10 cellular contexts compared by ENCODE assay signal in the genomic region with DNA sequence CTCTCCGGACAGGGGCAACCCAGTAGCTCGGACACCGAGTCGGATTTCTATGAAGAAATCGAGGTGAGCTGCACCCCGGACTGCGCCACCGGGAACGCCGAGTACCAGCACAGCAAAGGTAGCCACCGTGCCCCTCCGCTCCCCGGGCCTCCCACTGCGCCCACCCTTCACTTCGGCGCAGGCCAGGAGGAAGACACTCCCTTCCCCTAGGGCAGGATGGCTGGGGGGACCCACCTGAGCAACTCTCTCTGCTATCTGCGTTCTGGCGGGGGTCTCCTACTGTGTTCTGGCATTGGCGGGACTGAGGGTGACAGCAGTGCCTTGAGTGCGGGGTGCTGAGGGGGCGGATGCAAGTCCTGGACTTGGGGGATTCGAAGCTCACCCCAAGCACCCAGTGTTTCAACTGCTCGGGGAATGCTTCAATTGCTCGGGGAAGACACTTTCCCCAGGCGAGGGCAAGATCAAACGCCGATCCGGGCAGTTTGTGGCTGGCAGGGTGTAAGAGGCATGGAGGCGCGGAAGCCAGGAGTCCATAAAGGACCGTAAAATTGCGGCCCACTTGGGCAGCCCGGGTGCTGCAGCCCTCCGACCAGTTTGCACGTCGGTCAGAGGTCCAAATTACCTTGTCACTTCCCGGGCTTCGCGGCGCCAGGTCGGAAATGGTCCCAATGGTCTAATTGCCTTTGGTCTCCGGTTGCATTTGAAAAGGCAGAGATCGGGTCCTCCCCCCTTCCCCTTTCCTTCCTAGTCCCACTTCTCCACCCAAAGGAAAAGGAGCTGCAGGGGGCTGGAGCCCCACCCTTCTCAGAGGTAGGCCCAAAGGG. TPM values are rescaled to one million over a fixed set of nuclear protein-coding genes. Genes with fewer than 3 reads are reported as not detected.
DNase-seq lines count a peak whose midpoint lies in the region; ATAC-seq lines count a peak whose summit lies in the region.
"Had no signal": no experiment of that assay in that cellular context is flagged by ENCODE, and none has a peak within 500 bp of the region (broad histone marks: within the 10 kb centered on the region; RNA-seq: fewer than 3 reads in every experiment).

No MANE protein-coding gene starts in this region.

- CTCF ChIA-PET in activated CD8-positive, alpha-beta memory T cell treated with anti-CD3 and anti-CD28 coated beads, Interleukin-2, amount 10 ng/mL, durations not matched to agents 7 days and 5 days (lab: Charles Lee): interaction anchor here (1.4 kb wide), 1 partner anchor 47 kb away, joined by 5 read pairs; no protein-coding TSS in a partner anchor

- H3K27me3 Mint-ChIP-seq in activated CD8-positive, alpha-beta memory T cell treated with anti-CD3 and anti-CD28 coated beads, Interleukin-2, amount 10 ng/mL, durations not matched to agents 7 days and 5 days: peaks cover 92% of the 10 kb centered on the region
- H3K27me3 Mint-ChIP-seq in stimulated activated memory B cell treated with anti-CD40 and anti-IgM and Interleukin-4, amounts not matched to agents 10 μg/mL and 1 μg/mL and 100 μg/mL, for 72 hours: peaks cover 97% of the 10 kb centered on the region

- intact Hi-C loops in left colon (cut with DNase I, micrococcal nuclease): no loop called here

- no peak for ATAC-seq in activated CD8-positive, alpha-beta memory T cell treated with anti-CD3 and anti-CD28 coated beads, Interleukin-2, amount 10 ng/mL, durations not matched to agents 7 days and 5 days
- ATAC-seq in left colon (peak; percentile 21), GM18909 (IDR thresholded peaks at IDR 0.05; ENCODE audit: poor library complexity, unreplicated experiment) (no peak)
- ATAC-seq in stimulated activated memory B cell treated with anti-CD40 and anti-IgM and Interleukin-4, amounts not matched to agents 10 μg/mL and 1 μg/mL and 100 μg/mL, for 72 hours: no peak

- H3K9ac ChIP-seq in NT2/D1 (ENCODE audit: insufficient read length, low read depth): no peak overlapping the region

- H3K27me3 ChIP-seq in NT2/D1 (ENCODE audit: insufficient read depth, insufficient read length): peaks cover 99% of the 10 kb centered on the region

- H3K36me3 ChIP-seq in NT2/D1 (ENCODE audit: insufficient read depth, insufficient read length, low read length): no peaks in the 10 kb centered on the region

- H3K4me3 ChIP-seq in NT2/D1 (ENCODE audit: insufficient read length, low read depth): peak overlapping the region; percentile 30

- peaks cover 31% of the 10 kb centered on the region for H3K4me1 ChIP-seq in NT2/D1 (ENCODE audit: insufficient read depth, insufficient read length)

- no peaks in the 10 kb centered on the region for H3K9me3 ChIP-seq in NT2/D1 (ENCODE audit: insufficient read depth, low read length)

- peak overlapping the region; percentile 59 for H3K27ac Mint-ChIP-seq in activated CD8-positive, alpha-beta memory T cell treated with anti-CD3 and anti-CD28 coated beads, Interleukin-2, amount 10 ng/mL, durations not matched to agents 7 days and 5 days
- H3K27ac Mint-ChIP-seq in stimulated activated memory B cell treated with anti-CD40 and anti-IgM and Interleukin-4, amounts not matched to agents 10 μg/mL and 1 μg/mL and 100 μg/mL, for 72 hours: no peak overlapping the region

- no peak for DNase-seq in activated CD8-positive, alpha-beta memory T cell treated with anti-CD3 and anti-CD28 coated beads, Interleukin-2, amount 10 ng/mL, durations not matched to agents 7 days and 5 days
- no peak for DNase-seq in activated CD8-positive, alpha-beta memory T cell treated with anti-CD3 and anti-CD28 coated beads, Interleukin-2, amount 50 U/mL, for 4 hours
- DNase-seq in NT2/D1 (ENCODE audit: low read depth, low spot score): no peak
- no peak for DNase-seq in left colon
- DNase-seq in SW 1271 (lab: John Stamatoyannopoulos, UW): no peak
- no peak for DNase-seq in cerebellum (ENCODE audit: low spot score)
- DNase-seq: NCI-H446 treated with DMSO at 0.1 percent for 48 hours had no signal

- H3K36me3 Mint-ChIP-seq in activated CD8-positive, alpha-beta memory T cell treated with anti-CD3 and anti-CD28 coated beads, Interleukin-2, amount 10 ng/mL, durations not matched to agents 7 days and 5 days: no peaks in the 10 kb centered on the region
- no peaks in the 10 kb centered on the region for H3K36me3 Mint-ChIP-seq in stimulated activated memory B cell treated with anti-CD40 and anti-IgM and Interleukin-4, amounts not matched to agents 10 μg/mL and 1 μg/mL and 100 μg/mL, for 72 hours

- H3K4me3 Mint-ChIP-seq in activated CD8-positive, alpha-beta memory T cell treated with anti-CD3 and anti-CD28 coated beads, Interleukin-2, amount 10 ng/mL, durations not matched to agents 7 days and 5 days: no peak overlapping the region
- H3K4me3 Mint-ChIP-seq in stimulated activated memory B cell treated with anti-CD40 and anti-IgM and Interleukin-4, amounts not matched to agents 10 μg/mL and 1 μg/mL and 100 μg/mL, for 72 hours: peak overlapping the region; percentile 18

- H3K9me3 Mint-ChIP-seq in activated CD8-positive, alpha-beta memory T cell treated with anti-CD3 and anti-CD28 coated beads, Interleukin-2, amount 10 ng/mL, durations not matched to agents 7 days and 5 days (ENCODE audit: low read depth): no peaks in the 10 kb centered on the region
- no peaks in the 10 kb centered on the region for H3K9me3 Mint-ChIP-seq in stimulated activated memory B cell treated with anti-CD40 and anti-IgM and Interleukin-4, amounts not matched to agents 10 μg/mL and 1 μg/mL and 100 μg/mL, for 72 hours

- peaks cover 11% of the 10 kb centered on the region for H3K4me1 Mint-ChIP-seq in activated CD8-positive, alpha-beta memory T cell treated with anti-CD3 and anti-CD28 coated beads, Interleukin-2, amount 10 ng/mL, durations not matched to agents 7 days and 5 days
- peaks cover 36% of the 10 kb centered on the region for H3K4me1 Mint-ChIP-seq in stimulated activated memory B cell treated with anti-CD40 and anti-IgM and Interleukin-4, amounts not matched to agents 10 μg/mL and 1 μg/mL and 100 μg/mL, for 72 hours

RNA-seq across cellular contexts. Expression of gene EVX1, which starts 0.9 kb away (rescaled TPM):
- total RNA-seq in activated CD8-positive, alpha-beta memory T cell treated with anti-CD3 and anti-CD28 coated beads, Interleukin-2, amount 10 ng/mL, durations not matched to agents 7 days and 5 days: not detected
- total RNA-seq in left colon (under 1 TPM; 0.82 to 0.87 TPM), cerebellum (not detected)
- total RNA-seq: renal cortical epithelial cell had no signal

RNA-seq across cellular contexts. Expression of gene HOXA13, which starts 43.7 kb away (rescaled TPM):
- total RNA-seq in activated CD8-positive, alpha-beta memory T cell treated with anti-CD3 and anti-CD28 coated beads, Interleukin-2, amount 10 ng/mL, durations not matched to agents 7 days and 5 days: not detected
- total RNA-seq in left colon (10 to 100 TPM; 35.2 to 39.4 TPM), cerebellum (not detected)

RNA-seq across cellular contexts. Expression of gene HOXA11, which starts 58.5 kb away (rescaled TPM):
- not detected for total RNA-seq in activated CD8-positive, alpha-beta memory T cell treated with anti-CD3 and anti-CD28 coated beads, Interleukin-2, amount 10 ng/mL, durations not matched to agents 7 days and 5 days
- total RNA-seq in left colon: 1 to 10 TPM; 3.1 to 6.1 TPM
- not detected for total RNA-seq in cerebellum

Comparison
In these comparisons a context has a peak if more than half of its experiments do, and no peak if none do; other contexts are left out.
1. RNA of gene HOXA13, which starts 43.7 kb away (total RNA-seq): 35.2 to 39.4 TPM in left colon; not detected in activated CD8-positive, alpha-beta memory T cell treated with anti-CD3 and anti-CD28 coated beads, Interleukin-2, amount 10 ng/mL, durations not matched to agents 7 days and 5 days and not detected in cerebellum (single experiment); every median in the first group is over 10 times any median in the second.